Comparison of ENCODE assay signal across 8 cellular contexts in genomic region chr2:102082591-102083586, GRCh38. TPM values are rescaled to one million over a fixed set of nuclear protein-coding genes. Genes with fewer than 3 reads are reported as not detected.
DNase-seq lines count a peak whose midpoint lies in the region; ATAC-seq and TF ChIP-seq lines count a peak whose summit lies in the region.

No MANE protein-coding gene starts in this region.

- H3K36me3 ChIP-seq in muscle layer of duodenum (ENCODE audit: control insufficient read depth in 1 of 2, insufficient read depth in 2 of 2, low read length in 2 of 2) (no peaks in the 10 kb centered on the region), transverse colon (no peaks in the 10 kb centered on the region)

- in situ Hi-C loops in transverse colon (cut with MboI; ENCODE audit: low pct_ligation_motif_present in 1 of 4, low pct_unique_long_range_greater_than_20kb in 1 of 4, low sequenced_read_pairs in 3 of 4) = no loop called here

- no peak for TF ChIP-seq CTCF in AG10803 (conservative IDR thresholded peaks at IDR 0.05; ENCODE audit: low read length)
- no peak for TF ChIP-seq CTCF in transverse colon (IDR thresholded peaks at IDR 0.05)

- no peak for TF ChIP-seq POLR2A in transverse colon (IDR thresholded peaks at IDR 0.05)

- H3K9me3 ChIP-seq in muscle layer of duodenum (ENCODE audit: control insufficient read depth in 1 of 2, low read length in 2 of 2) = no peaks in the 10 kb centered on the region
- H3K9me3 ChIP-seq in transverse colon = no peaks in the 10 kb centered on the region

- H3K27ac ChIP-seq in muscle layer of duodenum (ENCODE audit: low read length) (peak overlapping the region; percentile 71), transverse colon (peak overlapping the region; percentile 19 to 70 (median 56)), caudate nucleus (ENCODE audit: low read depth, low read length) (no peak overlapping the region)

- DNase-seq in AG10803 (ENCODE audit: low read depth) (peak; percentile 86), T-helper 2 cell (peak in 3 of 5 experiments; percentile 22 to 84 (median 36)), transverse colon (no peak), caudate nucleus (lab: John Stamatoyannopoulos, UW) (no peak)
- DNase-seq in central memory CD4-positive, alpha-beta T cell = peak; percentile 61

- intact Hi-C loops in transverse colon (cut with DNase I; ENCODE audit: low total_unique reads) = no loop called here

- H3K4me3 ChIP-seq in AG10803 (ENCODE audit: low read length) (no peak overlapping the region), muscle layer of duodenum (ENCODE audit: low read depth in 1 of 2, low read length in 2 of 2) (no peak overlapping the region), transverse colon (no peak overlapping the region)

- H3K27me3 ChIP-seq in muscle layer of duodenum (ENCODE audit: low read depth, low read length) (no peaks in the 10 kb centered on the region), transverse colon (no peaks in the 10 kb centered on the region)

- 37 to 46% methylated on average over 7 to 11 of the region's 11 CpGs for WGBS in transverse colon (ENCODE audit: low coverage in 1 of 2), 2 donors

- peak; percentile 81 for ATAC-seq in GM19035 (IDR thresholded peaks at IDR 0.05; ENCODE audit: unreplicated experiment)
- ATAC-seq in HG03196 (IDR thresholded peaks at IDR 0.05; ENCODE audit: unreplicated experiment) = peak; percentile 82

- H3K4me1 ChIP-seq in muscle layer of duodenum (ENCODE audit: control insufficient read depth in 1 of 2, insufficient read depth in 2 of 2, low read length in 2 of 2) (peaks cover 0 to 4% of the 10 kb centered on the region in 2 donors), transverse colon (peaks cover 0 to 7% (median 6%) of the 10 kb centered on the region in 4 donors)

- TF ChIP-seq EP300 in transverse colon (IDR thresholded peaks at IDR 0.05; ENCODE audit: low read depth) = no peak

RNA-seq across cellular contexts. Expression of gene IL1R1, which starts 59.7 kb away (rescaled TPM):
- 10 to 100 TPM; 20.2 to 58.0 (median 36.2) TPM for total RNA-seq in transverse colon

Comparison
In these comparisons a context has a peak if more than half of its experiments do, and no peak if none do; other contexts are left out.
1. DNase-seq: peak in AG10803 (single experiment), T-helper 2 cell (3 of 5) and central memory CD4-positive, alpha-beta T cell (single experiment); none in transverse colon (single experiment) and caudate nucleus (0 of 61).